21 cellular contexts compared by ENCODE assay signal in the genomic region with DNA sequence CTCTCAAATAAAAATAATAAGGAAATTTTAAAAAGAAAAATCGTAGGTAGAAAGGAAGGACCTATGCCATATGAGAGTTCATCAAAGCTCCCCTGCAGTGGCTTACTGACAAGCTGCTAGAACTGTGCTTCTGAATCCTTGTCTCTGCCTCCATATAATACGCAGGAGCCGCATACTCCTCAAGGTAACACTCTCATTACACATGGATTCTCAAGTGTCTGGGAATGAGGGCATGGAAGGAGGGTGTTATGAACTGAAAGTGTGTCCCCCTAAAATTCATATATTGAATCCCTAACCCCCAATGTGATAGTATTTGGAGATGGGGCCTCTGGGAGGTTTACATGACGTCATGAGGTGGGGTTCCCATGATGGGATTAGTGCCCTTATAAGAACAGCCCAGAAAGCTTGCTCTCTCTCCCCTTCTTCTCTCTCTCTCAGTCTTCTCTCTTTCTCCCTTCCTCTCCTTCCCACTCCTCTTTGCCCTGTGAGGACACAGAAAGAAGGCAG. TPM values are rescaled to one million over a fixed set of nuclear protein-coding genes. Genes with fewer than 3 reads are reported as not detected.
DNase-seq lines count a peak whose midpoint lies in the region; ATAC-seq, FAIRE-seq and TF ChIP-seq lines count a peak whose summit lies in the region.
"Had no signal": no experiment of that assay in that cellular context is flagged by ENCODE, and none has a peak within 500 bp of the region (broad histone marks: within the 10 kb centered on the region; RNA-seq: fewer than 3 reads in every experiment).

No MANE protein-coding gene starts in this region.

- peaks cover 73% of the 10 kb centered on the region for H3K36me3 Mint-ChIP-seq in nephron progenitor cell (ENCODE audit: low read depth)
- peaks cover 6% of the 10 kb centered on the region for H3K36me3 Mint-ChIP-seq in activated naive CD4-positive, alpha-beta T cell treated with anti-CD3 and anti-CD28 coated beads for 36 hours (ENCODE audit: low read depth)

- H2AFZ ChIP-seq in K562 (ENCODE audit: low read depth, low read length): peak overlapping the region; percentile 71; the same call in 1 of the 2 replicates

- H3K9me3 ChIP-seq in right atrium auricular region (no peaks in the 10 kb centered on the region), K562 (replicated peaks; ENCODE audit: control insufficient read depth, insufficient read depth, low read depth, low read length) (no peaks in the 10 kb centered on the region), aorta (ENCODE audit: control insufficient read depth, low read length) (no peaks in the 10 kb centered on the region)
- H3K9me3 ChIP-seq: A549, mucosa of descending colon, testis had no signal

- TF ChIP-seq POLR2A in K562 (conservative IDR thresholded peaks at IDR 0.05): no peak

- H3K9me1 ChIP-seq in K562 (ENCODE audit: control insufficient read depth, insufficient read depth, low read length): no peaks in the 10 kb centered on the region

- H3K27ac Mint-ChIP-seq in nephron progenitor cell: peak overlapping the region; percentile 44
- H3K27ac Mint-ChIP-seq in activated naive CD4-positive, alpha-beta T cell treated with anti-CD3 and anti-CD28 coated beads for 36 hours: no peak overlapping the region
- H3K27ac Mint-ChIP-seq: activated CD4-positive, alpha-beta memory T cell treated with anti-CD3 and anti-CD28 coated beads for 36 hours; activated T-cell treated with anti-CD3 and anti-CD28 coated beads, Interleukin-2, amount 50 U/mL, for 72 hours had no signal

- BruUV-seq in K562 (replicated peaks; lab: Mats Ljungman, UMichigan): no TSS peak

- H3K4me2 ChIP-seq in K562 (ENCODE audit: insufficient read depth, low read length): peak overlapping the region; percentile 75
- H3K4me2 ChIP-seq: A549 had no signal

- H3K4me1 Mint-ChIP-seq in nephron progenitor cell: peaks cover 27% of the 10 kb centered on the region
- H3K4me1 Mint-ChIP-seq in activated naive CD4-positive, alpha-beta T cell treated with anti-CD3 and anti-CD28 coated beads for 36 hours (ENCODE audit: low read depth): peaks cover 27% of the 10 kb centered on the region

- ATAC-seq in left cardiac atrium (no peak), K562 (peak; percentile 5), aorta (ENCODE audit: low FRiP score) (no peak)
- ATAC-seq: activated T-cell treated with anti-CD3 and anti-CD28 coated beads, Interleukin-2, amount 50 U/mL, for 72 hours; mucosa of descending colon had no signal

- no peak for TF ChIP-seq EP300 in K562 (IDR thresholded peaks at IDR 0.05; ENCODE audit: low read length)

- POLR2A ChIA-PET in K562 (lab: Yijun Ruan, JAX): interaction anchor here (0.6 to 3.6 kb wide), 14 partner anchors 9 to 1415 kb away, joined by 3 to 15 read pairs (median 4); no protein-coding TSS in a partner anchor

- TF ChIP-seq CTCF in right atrium auricular region (IDR thresholded peaks at IDR 0.05) (no peak), K562 (IDR thresholded peaks at IDR 0.05 in 2 of 3, conservative IDR thresholded peaks at IDR 0.05 in 1 of 3; ENCODE audit: insufficient read depth in 2 of 3, low read depth in 1 of 3, low read length in 3 of 3) (no peak), nephron progenitor cell (IDR thresholded peaks at IDR 0.05) (no peak)

- H3K79me2 ChIP-seq in K562 (ENCODE audit: control insufficient read depth, insufficient read depth, low read length): peaks cover 89% of the 10 kb centered on the region

- no peak for TF ChIP-seq RAD21 in K562 (CRISPR knock-in tag; conservative IDR thresholded peaks at IDR 0.05 in 1 of 2, IDR thresholded peaks at IDR 0.05 in 1 of 2)

- in situ Hi-C loops in K562 (cut with MboI): loop anchor here (25.0 kb wide), 1 partner anchor 1396 kb away; a partner anchor contains a TSS

- H3K9me3 Mint-ChIP-seq in nephron progenitor cell: peaks cover 10% of the 10 kb centered on the region
- no peaks in the 10 kb centered on the region for H3K9me3 Mint-ChIP-seq in activated naive CD4-positive, alpha-beta T cell treated with anti-CD3 and anti-CD28 coated beads for 36 hours
- H3K9me3 Mint-ChIP-seq: activated CD4-positive, alpha-beta memory T cell treated with anti-CD3 and anti-CD28 coated beads for 36 hours had no signal

- peaks cover 0 to 76% of the 10 kb centered on the region in 2 donors for H3K4me1 ChIP-seq in right atrium auricular region
- peaks cover 46 to 62% of the 10 kb centered on the region in 2 experiments for H3K4me1 ChIP-seq in K562 (replicated peaks in 1 of 2; ENCODE audit: control insufficient read depth in 2 of 2, insufficient read depth in 2 of 2, low read length in 2 of 2)
- peaks cover 4 to 7% of the 10 kb centered on the region in 2 donors for H3K4me1 ChIP-seq in aorta (ENCODE audit: control insufficient read depth in 1 of 2, insufficient read depth in 2 of 2, low read length in 2 of 2)

- DNase-seq in right atrium auricular region (ENCODE audit: low spot score): no peak
- DNase-seq in left cardiac atrium: no peak
- DNase-seq in K562 (ENCODE audit: extremely low read depth in 1 of 4, low spot score in 3 of 4): no peak
- no peak for DNase-seq in nephron progenitor cell
- DNase-seq in aorta: no peak
- no peak for DNase-seq in activated naive CD4-positive, alpha-beta T cell treated with anti-CD3 and anti-CD28 coated beads for 36 hours
- no peak for DNase-seq in activated effector memory CD4-positive, alpha-beta T cell treated with Interleukin-2 at 50 U/mL for 16 hours
- no peak for DNase-seq in NCI-H446 treated with DMSO at 0.1 percent for 48 hours (lab: John Stamatoyannopoulos, UW)
- DNase-seq: activated CD4-positive, alpha-beta memory T cell treated with anti-CD3 and anti-CD28 coated beads for 36 hours; activated T-cell treated with anti-CD3 and anti-CD28 coated beads, Interleukin-2, amount 50 U/mL, for 72 hours; CD4-positive, alpha-beta memory T cell; effector CD8-positive, alpha-beta T cell; kidney; mucosa of descending colon; NCI-H1048; NCI-H69; small intestine; testis had no signal

- no peaks in the 10 kb centered on the region for H4K20me1 ChIP-seq in K562 (replicated peaks; ENCODE audit: control insufficient read depth, insufficient read depth, low read length)

- H3K27ac ChIP-seq in right atrium auricular region (peak overlapping the region; percentile 19 to 36), K562 (ENCODE audit: extremely low read depth, low read depth, low read length) (peak overlapping the region; percentile 82), aorta (ENCODE audit: low read depth in 1 of 2, low read length in 2 of 2) (peak overlapping the region; percentile 93 to 94)
- H3K27ac ChIP-seq: testis had no signal

- H3K36me3 ChIP-seq in right atrium auricular region (no peaks in the 10 kb centered on the region), K562 (ENCODE audit: control insufficient read depth, insufficient read depth, low read length) (no peaks in the 10 kb centered on the region; the same call in 2 of the 3 replicates), aorta (ENCODE audit: control insufficient read depth in 1 of 2, insufficient read depth in 2 of 2, low read length in 1 of 2) (no peaks in the 10 kb centered on the region)

- H3K27me3 Mint-ChIP-seq in nephron progenitor cell (ENCODE audit: low read depth, poor library complexity): no peaks in the 10 kb centered on the region
- no peaks in the 10 kb centered on the region for H3K27me3 Mint-ChIP-seq in activated naive CD4-positive, alpha-beta T cell treated with anti-CD3 and anti-CD28 coated beads for 36 hours (ENCODE audit: low read depth)
- H3K27me3 Mint-ChIP-seq: activated CD4-positive, alpha-beta memory T cell treated with anti-CD3 and anti-CD28 coated beads for 36 hours; CD4-positive, alpha-beta memory T cell had no signal

- no peak overlapping the region for H3K4me3 ChIP-seq in right atrium auricular region
- H3K4me3 ChIP-seq in K562: no peak overlapping the region
- H3K4me3 ChIP-seq in aorta (ENCODE audit: low read length in 2 of 2): no peak overlapping the region
- H3K4me3 ChIP-seq: A549, mucosa of descending colon, testis had no signal

- no peak for FAIRE-seq in K562 (lab: Jason Lieb, UNC)
- FAIRE-seq: A549, GM18507, H54, kidney, small intestine had no signal

- WGBS in K562 (ENCODE audit: insufficient coverage, low coverage, missing lambda C conversion rate): 58% methylated on average over 4 of the region's 4 CpGs
- 43 to 46% methylated on average over 4 of the region's 4 CpGs for WGBS in aorta, 2 donors

- H3K4me3 Mint-ChIP-seq in nephron progenitor cell: no peak overlapping the region
- H3K4me3 Mint-ChIP-seq in activated naive CD4-positive, alpha-beta T cell treated with anti-CD3 and anti-CD28 coated beads for 36 hours: no peak overlapping the region
- H3K4me3 Mint-ChIP-seq: activated CD4-positive, alpha-beta memory T cell treated with anti-CD3 and anti-CD28 coated beads for 36 hours; activated T-cell treated with anti-CD3 and anti-CD28 coated beads, Interleukin-2, amount 50 U/mL, for 72 hours had no signal

- intact Hi-C loops in left cardiac atrium (cut with DNase I): no loop called here
- intact Hi-C loops in K562 (cut with micrococcal nuclease): loop anchor here (2.0 kb wide), 2 partner anchors 32 to 64 kb away; no protein-coding TSS in a partner anchor
- intact Hi-C loops in aorta (cut with DNase I): loop anchor here in 1 of 2 donors (5.0 kb wide), 1 partner anchor 36 kb away; a partner anchor contains a TSS
- intact Hi-C loops in activated naive CD4-positive, alpha-beta T cell treated with anti-CD3 and anti-CD28 coated beads for 36 hours (cut with micrococcal nuclease): no loop called here

- no peaks in the 10 kb centered on the region for H3K27me3 ChIP-seq in right atrium auricular region
- no peaks in the 10 kb centered on the region for H3K27me3 ChIP-seq in K562 (ENCODE audit: control insufficient read depth in 2 of 2, insufficient read depth in 2 of 2, low read length in 2 of 2)
- no peaks in the 10 kb centered on the region for H3K27me3 ChIP-seq in aorta (ENCODE audit: control insufficient read depth in 1 of 2, insufficient read depth in 2 of 2, low read length in 1 of 2)
- H3K27me3 ChIP-seq: testis had no signal

- H3K9ac ChIP-seq in K562 (ENCODE audit: insufficient read depth in 1 of 2, low read depth in 2 of 2, low read length in 2 of 2): peak overlapping the region; percentile 58 to 78; a peak in 3 of 4 replicates

- CTCF ChIA-PET in K562 (lab: Yijun Ruan, JAX; ENCODE audit: low intra/inter-chr PET ratio): no interaction called here
- CTCF ChIA-PET in activated naive CD4-positive, alpha-beta T cell treated with anti-CD3 and anti-CD28 coated beads for 36 hours (lab: Charles Lee): interaction anchor here (0.7 to 1.1 kb wide), 2 partner anchors 37 to 40 kb away, joined by 3 to 4 read pairs; no protein-coding TSS in a partner anchor

RNA-seq across cellular contexts. Expression of a gene that starts 35.2 kb away (rescaled TPM):
- total RNA-seq in right atrium auricular region (10 to 100 TPM; 25.6 to 39.6 TPM), left cardiac atrium (10 to 100 TPM; 41.5 to 80.1 TPM), K562 (2014; rRNA removed) (10.2 and 19.6 TPM in 2 replicates), K562 (2014; rRNA removed; fragmentation: Illumina TruSeq; extraction: Trizol) (13.8 and 15.2 TPM in 2 replicates), K562 (2015; rRNA removed; fragmentation: Illumina TruSeq; extraction: Trizol) (16.0 and 17.5 TPM in 2 replicates), K562 (2021) (44.7 and 45.6 TPM in 2 replicates), aorta (100 to 1,000 TPM; 109 to 165 TPM)
- total RNA-seq in K562 (2011; cell fraction: chromatin; rRNA removed; ENCODE audit: low replicate concordance): 58.2 and 65.5 TPM in 2 replicates
- 39.9 and 41.2 TPM in 2 replicates for total RNA-seq in K562 (2011; cell fraction: nucleolus; rRNA removed)
- total RNA-seq in K562 (2011; cell fraction: nucleoplasm; rRNA removed): 52.9 and 82.7 TPM in 2 replicates
- polyA plus RNA-seq in K562 (2011; rRNA removed) (17.1 and 37.9 TPM in 2 replicates), K562 (2014; fragmentation: Illumina TruSeq; extraction: Trizol) (26.9 and 27.4 TPM in 2 replicates), K562 (2014; fragmentation: Nextera tagmentation; extraction: Ambion mirVana) (1 to 10 TPM; 7.1 to 8.8 TPM), K562 (2014; rRNA removed) (15.8 and 18.7 TPM in 2 replicates), aorta (10 to 100 TPM; 10.6 to 38.4 TPM)
- polyA plus RNA-seq in K562 (2011; cell fraction: cytosol; rRNA removed): 15.4 and 27.7 TPM in 2 replicates
- polyA plus RNA-seq in K562 (2011; cell fraction: nucleus; rRNA removed): 24.4 and 31.2 TPM in 2 replicates
- polyA plus RNA-seq in K562 (2012): 20.5 and 29.6 TPM in 2 replicates
- polyA minus RNA-seq in K562 (2011; rRNA and poly(A)+ RNA removed): 30.2 and 46.2 TPM in 2 replicates
- polyA minus RNA-seq in K562 (2011; cell fraction: cytosol; rRNA and poly(A)+ RNA removed): 19.4 and 34.7 TPM in 2 replicates
- polyA minus RNA-seq in K562 (2011; cell fraction: nucleus; rRNA and poly(A)+ RNA removed): 24.1 and 55.8 TPM in 2 replicates
- total RNA-seq in activated naive CD4-positive, alpha-beta T cell treated with anti-CD3 and anti-CD28 coated beads for 36 hours: 10 to 100 TPM; 14.1 to 15.7 TPM

Comparison
In these comparisons a context has a peak if more than half of its experiments do, and no peak if none do; other contexts are left out.
1. H3K27ac ChIP-seq: peak in every context shown above with its lines; median percentile 94 in aorta; 82 in K562; 28 in right atrium auricular region.